ENCODE assay signal across 20 cellular contexts in the genomic region with DNA sequence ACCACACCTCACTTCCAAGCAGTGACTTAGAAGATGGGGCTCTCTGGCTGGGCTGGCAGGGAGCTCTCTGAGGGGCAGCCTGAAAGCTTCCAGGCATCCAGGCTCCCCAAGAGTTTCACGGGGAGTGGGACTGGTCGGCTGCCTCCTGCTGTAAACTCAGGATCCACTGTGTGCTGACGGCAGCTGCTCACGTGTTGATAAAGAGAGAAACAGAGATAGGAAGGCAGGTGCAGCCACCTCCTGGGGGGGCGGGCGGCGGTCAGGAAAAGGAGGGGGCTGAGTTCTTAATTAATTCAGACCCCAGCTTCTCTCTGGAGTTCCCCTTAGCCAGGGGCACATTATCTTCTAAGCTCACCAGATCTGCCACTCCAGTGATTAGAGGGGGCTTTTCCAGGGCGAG.
"Had no signal": no experiment of that assay in that cellular context is flagged by ENCODE, and none has a peak within 500 bp of the region (broad histone marks: within the 10 kb centered on the region; RNA-seq: fewer than 3 reads in every experiment).

No MANE protein-coding gene starts in this region.

- DNase-seq: activated CD4-positive, alpha-beta T cell treated with anti-CD3 and anti-CD28 coated beads, Interleukin-2, amount 10 ng/mL, durations not matched to agents 7 days and 5 days; activated CD8-positive, alpha-beta memory T cell treated with anti-CD3 and anti-CD28 coated beads for 24 hours; activated naive CD4-positive, alpha-beta T cell; activated naive CD8-positive, alpha-beta T cell treated with anti-CD3 and anti-CD28 coated beads, Interleukin-2, amount 10 ng/mL, durations not matched to agents 7 days and 5 days; brain microvascular endothelial cell; cortex of kidney; effector CD8-positive, alpha-beta T cell; foreskin keratinocyte; kidney glomerular epithelial cell; left ventricle myocardium superior; mucosa of descending colon; naive thymus-derived CD4-positive, alpha-beta T cell; nucleus accumbens; retina; stimulated activated CD4-positive, alpha-beta T cell treated with anti-CD3 and anti-CD28 coated beads, Interleukin-2, amount 100 ng/mL, for 48 hours; thyroid gland had no signal

- H3K36me3 Mint-ChIP-seq: activated naive CD8-positive, alpha-beta T cell treated with anti-CD3 and anti-CD28 coated beads, Interleukin-2, amount 10 ng/mL, durations not matched to agents 7 days and 5 days; stimulated activated memory B cell treated with anti-CD40 and anti-IgM and Interleukin-4, amounts not matched to agents 10 μg/mL and 1 μg/mL and 100 μg/mL, for 72 hours had no signal

- H3K4me3 Mint-ChIP-seq: activated CD4-positive, alpha-beta T cell treated with anti-CD3 and anti-CD28 coated beads, Interleukin-2, amount 10 ng/mL, durations not matched to agents 7 days and 5 days; activated naive CD8-positive, alpha-beta T cell treated with anti-CD3 and anti-CD28 coated beads, Interleukin-2, amount 10 ng/mL, durations not matched to agents 7 days and 5 days; activated T-helper 1 cell treated with anti-CD3 and anti-CD28 coated beads, Interleukin-12 subunit alpha, Interleukin-12 subunit beta, Interleukin-2, Interleukin-4 antibody, amounts not matched to agents 30 ng/mL and 10 ng/mL and 1 ng/mL, durations not matched to agents 14 hours and 24 hours and 36 hours; central memory CD8-positive, alpha-beta T cell; memory B cell; naive thymus-derived CD4-positive, alpha-beta T cell; stimulated activated memory B cell treated with anti-CD40 and anti-IgM and Interleukin-4, amounts not matched to agents 10 μg/mL and 1 μg/mL and 100 μg/mL, for 72 hours had no signal

- H3K9me3 Mint-ChIP-seq: activated CD4-positive, alpha-beta T cell treated with anti-CD3 and anti-CD28 coated beads, Interleukin-2, amount 10 ng/mL, durations not matched to agents 7 days and 5 days; activated naive CD8-positive, alpha-beta T cell treated with anti-CD3 and anti-CD28 coated beads, Interleukin-2, amount 10 ng/mL, durations not matched to agents 7 days and 5 days; activated T-helper 1 cell treated with anti-CD3 and anti-CD28 coated beads, Interleukin-12 subunit alpha, Interleukin-12 subunit beta, Interleukin-2, Interleukin-4 antibody, amounts not matched to agents 30 ng/mL and 10 ng/mL and 1 ng/mL, durations not matched to agents 14 hours and 24 hours and 36 hours; central memory CD8-positive, alpha-beta T cell had no signal

- H3K4me1 Mint-ChIP-seq: activated CD4-positive, alpha-beta T cell treated with anti-CD3 and anti-CD28 coated beads, Interleukin-2, amount 10 ng/mL, durations not matched to agents 7 days and 5 days; activated naive CD8-positive, alpha-beta T cell treated with anti-CD3 and anti-CD28 coated beads, Interleukin-2, amount 10 ng/mL, durations not matched to agents 7 days and 5 days; central memory CD8-positive, alpha-beta T cell; naive thymus-derived CD4-positive, alpha-beta T cell had no signal

- ATAC-seq: foreskin keratinocyte; left ventricle myocardium superior; mucosa of descending colon; naive thymus-derived CD4-positive, alpha-beta T cell; stimulated activated memory B cell treated with anti-CD40 and anti-IgM and Interleukin-4, amounts not matched to agents 10 μg/mL and 1 μg/mL and 100 μg/mL, for 72 hours had no signal

- H3K27ac Mint-ChIP-seq: activated CD4-positive, alpha-beta T cell treated with anti-CD3 and anti-CD28 coated beads, Interleukin-2, amount 10 ng/mL, durations not matched to agents 7 days and 5 days; activated naive CD8-positive, alpha-beta T cell treated with anti-CD3 and anti-CD28 coated beads, Interleukin-2, amount 10 ng/mL, durations not matched to agents 7 days and 5 days; activated T-helper 1 cell treated with anti-CD3 and anti-CD28 coated beads, Interleukin-12 subunit alpha, Interleukin-12 subunit beta, Interleukin-2, Interleukin-4 antibody, amounts not matched to agents 30 ng/mL and 10 ng/mL and 1 ng/mL, durations not matched to agents 14 hours and 24 hours and 36 hours; memory B cell; naive thymus-derived CD4-positive, alpha-beta T cell; stimulated activated memory B cell treated with anti-CD40 and anti-IgM and Interleukin-4, amounts not matched to agents 10 μg/mL and 1 μg/mL and 100 μg/mL, for 72 hours had no signal
